In the genomic region with DNA sequence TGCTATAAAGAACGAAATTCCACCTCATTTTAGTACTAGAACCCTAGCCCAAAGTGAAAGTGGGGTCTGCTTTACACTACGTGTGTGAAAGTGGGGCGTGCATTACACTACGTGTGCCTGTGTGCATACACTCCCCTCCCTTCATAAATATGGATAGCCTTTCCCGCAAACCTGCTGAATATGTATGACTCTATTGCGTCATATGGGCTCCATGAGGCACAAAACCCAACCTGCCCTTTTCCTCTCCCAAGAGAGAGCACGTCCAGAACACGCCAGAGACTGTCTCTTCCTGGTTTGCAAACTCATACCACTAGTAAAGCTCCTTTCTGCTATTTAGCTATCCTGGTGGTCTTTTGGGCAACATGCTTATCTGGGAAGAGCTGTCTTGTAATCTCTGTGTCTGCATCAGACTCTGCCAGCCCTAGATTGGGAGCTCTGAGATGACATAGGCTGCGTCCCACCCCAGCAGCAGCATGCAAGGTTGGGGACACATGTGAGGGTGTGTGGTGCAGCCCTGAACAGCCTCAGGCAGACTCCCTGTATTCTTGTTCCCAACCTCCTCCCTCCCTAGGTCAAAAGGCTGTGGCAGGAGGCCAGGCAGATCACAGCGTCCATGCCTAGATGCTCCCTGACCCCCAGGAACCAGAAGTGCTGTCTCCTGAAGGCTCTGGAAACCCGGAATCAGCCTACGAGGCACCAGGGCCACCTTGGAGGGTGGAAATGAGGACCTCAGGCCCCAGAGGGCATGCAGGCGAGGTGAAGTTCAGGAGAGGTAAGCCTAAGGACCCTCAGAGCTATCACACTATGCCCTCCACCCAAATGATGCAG, we compare ENCODE assay signal across 1 cellular context.
TF ChIP-seq lines count a peak whose summit lies in the region.

No MANE protein-coding gene starts in this region.

TF ChIP-seq in H1, 55 proteins besides CTCF, POLR2A, EP300 and RAD21:
- peak; percentile 84 for TF ChIP-seq CEBPB (IDR thresholded peaks at IDR 0.05; ENCODE audit: low read depth, low read length)
- no peak for TF ChIP-seq NRF1 (IDR thresholded peaks at IDR 0.05; ENCODE audit: low read depth, low read length)
